1 cellular context compared by ENCODE assay signal in genomic region chr12:96121271-96121711, GRCh38.
TF ChIP-seq lines count a peak whose summit lies in the region.

No MANE protein-coding gene starts in this region.

TF ChIP-seq in SK-N-SH, 30 proteins besides CTCF, POLR2A, EP300 and RAD21 (continued from another document):
- TF ChIP-seq CHD2 (IDR thresholded peaks at IDR 0.05; ENCODE audit: low read length, partially characterized antibody) = no peak
- TF ChIP-seq SMC3 (IDR thresholded peaks at IDR 0.05; ENCODE audit: low read depth, low read length) = no peak
